In the genomic region with DNA sequence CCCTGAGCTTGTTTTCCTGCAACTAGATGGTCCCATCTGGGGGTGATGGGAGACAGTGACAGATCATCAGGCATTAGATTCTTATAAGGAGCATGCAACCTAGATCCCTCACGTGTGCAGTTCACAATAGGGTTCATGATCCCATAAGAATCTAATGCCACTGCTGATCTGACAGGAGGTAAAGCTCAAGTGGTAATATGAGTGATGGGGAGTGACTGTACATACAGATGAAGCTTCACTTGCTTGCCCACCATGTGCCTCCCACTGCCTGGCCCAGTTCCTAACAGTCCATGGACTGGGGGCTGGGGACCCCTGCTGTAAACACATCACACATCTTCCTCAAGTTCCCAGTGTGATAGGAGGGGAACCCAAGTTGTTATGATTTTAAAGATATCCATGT, we compare ENCODE assay signal across 30 cellular contexts.
"Had no signal": no experiment of that assay in that cellular context is flagged by ENCODE, and none has a peak within 500 bp of the region (broad histone marks: within the 10 kb centered on the region; RNA-seq: fewer than 3 reads in every experiment).

No MANE protein-coding gene starts in this region.

- ATAC-seq: activated naive CD4-positive, alpha-beta T cell treated with anti-CD3 and anti-CD28 coated beads, Interleukin-2, amount 50 U/mL, for 72 hours; activated naive CD8-positive, alpha-beta T cell treated with anti-CD3 and anti-CD28 coated beads, Interleukin-2, amount 50 U/mL, for 24 hours; activated T-cell treated with anti-CD3 and anti-CD28 coated beads, Interleukin-2, amount 50 U/mL, for 4 hours; activated T-cell treated with anti-CD3 and anti-CD28 coated beads, Interleukin-2, amount 50 U/mL, for 72 hours; activated T-helper 17 cell treated with anti-CD3 and anti-CD28 coated beads, Interleukin-2, amount 50 U/mL, for 72 hours; body of pancreas had no signal

- H3K9me3 ChIP-seq: adrenal gland, body of pancreas had no signal

- H3K4me1 ChIP-seq: adrenal gland, ascending aorta, body of pancreas, breast epithelium had no signal

- H3K4me3 ChIP-seq: adrenal gland, ascending aorta, body of pancreas, breast epithelium, cardiac muscle cell had no signal

- DNase-seq: activated effector memory CD4-positive, alpha-beta T cell treated with anti-CD3 and anti-CD28 coated beads, Interleukin-2, amount 50 U/mL, for 16 hours; activated effector memory CD4-positive, alpha-beta T cell treated with Interleukin-2 at 50 U/mL for 16 hours; activated gamma-delta T cell; activated gamma-delta T cell treated with Interleukin-2 at 50 U/mL for 16 hours; activated naive CD4-positive, alpha-beta T cell; activated naive CD4-positive, alpha-beta T cell treated with anti-CD3 and anti-CD28 coated beads for 36 hours; activated naive CD4-positive, alpha-beta T cell treated with anti-CD3 and anti-CD28 coated beads, Interleukin-2, amount 10 ng/mL, durations not matched to agents 7 days and 5 days; activated naive CD4-positive, alpha-beta T cell treated with anti-CD3 and anti-CD28 coated beads, Interleukin-2, amount 50 U/mL, for 16 hours; activated naive CD4-positive, alpha-beta T cell treated with Interleukin-2 at 50 U/mL for 16 hours; activated naive CD8-positive, alpha-beta T cell treated with anti-CD3 and anti-CD28 coated beads for 36 hours; activated naive CD8-positive, alpha-beta T cell treated with anti-CD3 and anti-CD28 coated beads, Interleukin-2, amount 10 ng/mL, durations not matched to agents 7 days and 5 days; activated naive CD8-positive, alpha-beta T cell treated with anti-CD3 and anti-CD28 coated beads, Interleukin-2, amount 50 U/mL, for 24 hours; activated T-cell treated with anti-CD3 and anti-CD28 coated beads, Interleukin-2, amount 50 U/mL, for 4 hours; activated T-cell treated with anti-CD3 and anti-CD28 coated beads, Interleukin-2, amount 50 U/mL, for 48 hours; activated T-cell treated with anti-CD3 and anti-CD28 coated beads, Interleukin-2, amount 50 U/mL, for 72 hours; adrenal gland; amniotic stem cell; amygdala; anterior cingulate cortex; aorta; body of pancreas; brain microvascular endothelial cell; caudate nucleus; central memory CD4-positive, alpha-beta T cell; cerebellar nuclear complex had no signal

- H3K27ac ChIP-seq: adrenal gland, ascending aorta, body of pancreas, brain microvascular endothelial cell, breast epithelium, cardiac muscle cell had no signal

- H3K27me3 ChIP-seq: adrenal gland, ascending aorta, body of pancreas, brain microvascular endothelial cell, breast epithelium, cardiac muscle cell had no signal

- H3K36me3 ChIP-seq: adrenal gland, ascending aorta, brain microvascular endothelial cell, breast epithelium, cardiac muscle cell had no signal
